In the genomic region with DNA sequence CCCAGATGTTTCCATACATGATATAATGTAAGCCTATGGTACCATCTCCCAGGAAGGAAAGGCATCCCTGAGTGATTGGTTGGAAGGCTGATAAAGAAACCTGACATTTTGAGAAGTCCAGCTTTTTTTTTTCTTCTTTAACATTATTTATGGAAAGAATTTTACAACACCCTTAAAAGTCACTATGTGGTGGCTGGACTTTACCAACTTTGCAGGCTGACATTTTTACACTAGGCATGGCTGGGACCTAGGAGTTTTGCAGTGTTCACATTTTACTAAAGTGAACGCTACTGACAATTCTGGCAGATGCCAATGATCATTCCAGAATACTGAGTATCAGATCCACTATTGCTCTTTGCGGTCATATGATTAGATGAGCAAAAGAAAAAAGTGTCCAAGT, we compare ENCODE assay signal across 26 cellular contexts.
DNase-seq lines count a peak whose midpoint lies in the region; ATAC-seq, FAIRE-seq and TF ChIP-seq lines count a peak whose summit lies in the region.
"Had no signal": no experiment of that assay in that cellular context is flagged by ENCODE, and none has a peak within 500 bp of the region (broad histone marks: within the 10 kb centered on the region; RNA-seq: fewer than 3 reads in every experiment).

No MANE protein-coding gene starts in this region.

- DNase-seq in GM23248 (peak; percentile 40), SK-N-MC (ENCODE audit: low read depth, low spot score) (no peak), foreskin keratinocyte (no peak), esophagus squamous epithelium (lab: John Stamatoyannopoulos, UW) (no peak), MG63 (no peak), urothelium cell line (ENCODE audit: low spot score) (no peak), retina (no peak)
- DNase-seq: activated CD4-positive, alpha-beta T cell treated with anti-CD3 and anti-CD28 coated beads, Interleukin-2, amount 50 U/mL, for 1 hour; activated naive CD4-positive, alpha-beta T cell treated with anti-CD3 and anti-CD28 coated beads, Interleukin-2, amount 50 U/mL, for 16 hours; anterior cingulate cortex; CD4-positive, CD25-positive, alpha-beta regulatory T cell; immature natural killer cell; left ventricle myocardium superior; NCI-H1092; NCI-H187 treated with DMSO at 0.1 percent for 48 hours; NCI-H526; RPMI8226; T1000 had no signal

- TF ChIP-seq POLR2A in esophagus squamous epithelium (IDR thresholded peaks at IDR 0.05): no peak

- H3K4me3 ChIP-seq in GM23248 (peak overlapping the region; percentile 23), SK-N-MC (peak overlapping the region; percentile 58), skeletal muscle satellite cell (ENCODE audit: low read length) (no peak overlapping the region), esophagus squamous epithelium (no peak overlapping the region), MG63 (no peak overlapping the region)
- H3K4me3 ChIP-seq: prostate gland, skin epidermis had no signal

- intact Hi-C loops in esophagus squamous epithelium (cut with DNase I): no loop called here

- ATAC-seq in foreskin keratinocyte: no peak
- ATAC-seq: HCT116; HepG2; left ventricle myocardium superior; stimulated activated effector memory CD8-positive, alpha-beta T cell treated with anti-CD3 and anti-CD28 coated beads, Interleukin-12 subunit alpha, Interleukin-12 subunit beta, amount 100 ng/mL, for 72 hours had no signal

- no peaks in the 10 kb centered on the region for H3K79me2 ChIP-seq in GM23248 (ENCODE audit: insufficient read depth)

- H3K4me1 ChIP-seq in GM23248 (ENCODE audit: insufficient read depth): peaks cover 53% of the 10 kb centered on the region
- H3K4me1 ChIP-seq in foreskin keratinocyte: peaks cover 23% of the 10 kb centered on the region
- H3K4me1 ChIP-seq in skeletal muscle satellite cell (ENCODE audit: control insufficient read depth, insufficient read depth, low read length): peaks cover 26% of the 10 kb centered on the region
- H3K4me1 ChIP-seq in esophagus squamous epithelium: peaks cover 0 to 38% (median 7%) of the 10 kb centered on the region in 3 donors
- H3K4me1 ChIP-seq: prostate gland had no signal

- WGBS in GM23248 (ENCODE audit: low coverage in 1 of 2, low lambda C conversion rate in 2 of 2, missing lambda C conversion rate in 2 of 2), 2 experiments: 15 to 41% methylated on average over 2 of the region's 2 CpGs
- whole genome bisulfite sequencing in esophagus squamous epithelium, 2 donors: 80 to 92% methylated on average over 2 of the region's 2 CpGs

- H3K9me3 ChIP-seq in GM23248 (ENCODE audit: low read depth): no peaks in the 10 kb centered on the region
- H3K9me3 ChIP-seq in SK-N-MC (ENCODE audit: low read depth, low read length): no peaks in the 10 kb centered on the region
- no peaks in the 10 kb centered on the region for H3K9me3 ChIP-seq in skeletal muscle satellite cell (replicated peaks; ENCODE audit: low read length)
- H3K9me3 ChIP-seq in esophagus squamous epithelium: no peaks in the 10 kb centered on the region
- no peaks in the 10 kb centered on the region for H3K9me3 ChIP-seq in MG63
- H3K9me3 ChIP-seq: prostate gland had no signal

- peak overlapping the region; percentile 45 for H3K27ac ChIP-seq in GM23248
- H3K27ac ChIP-seq in SK-N-MC: peak overlapping the region; percentile 76; the same call in 1 of the 2 replicates
- peak overlapping the region; percentile 17 for H3K27ac ChIP-seq in foreskin keratinocyte
- H3K27ac ChIP-seq in esophagus squamous epithelium: no peak overlapping the region
- H3K27ac ChIP-seq: HL-60, prostate gland had no signal

- H3K27me3 ChIP-seq in GM23248 (replicated peaks; ENCODE audit: insufficient read depth) (no peaks in the 10 kb centered on the region), foreskin keratinocyte (no peaks in the 10 kb centered on the region), skeletal muscle satellite cell (ENCODE audit: control insufficient read depth, insufficient read depth, low read length) (no peaks in the 10 kb centered on the region), esophagus squamous epithelium (no peaks in the 10 kb centered on the region), MG63 (no peaks in the 10 kb centered on the region)

- peak overlapping the region; percentile 9; the same call in 1 of the 2 replicates for H2AFZ ChIP-seq in GM23248

- no peaks in the 10 kb centered on the region for H4K20me1 ChIP-seq in GM23248 (ENCODE audit: insufficient read depth)

- H3K4me2 ChIP-seq in GM23248 (ENCODE audit: unreplicated experiment) (peak overlapping the region; percentile 63), skeletal muscle satellite cell (ENCODE audit: low read length) (peak overlapping the region; percentile 62)

- TF ChIP-seq CTCF in foreskin keratinocyte (conservative IDR thresholded peaks at IDR 0.05): no peak
- TF ChIP-seq CTCF in esophagus squamous epithelium (IDR thresholded peaks at IDR 0.05): no peak

- peaks cover 41% of the 10 kb centered on the region for H3F3A ChIP-seq in GM23248 (ENCODE audit: insufficient read depth)

- H3K9ac ChIP-seq in GM23248 (peak overlapping the region; percentile 9), SK-N-MC (ENCODE audit: insufficient read length) (no peak overlapping the region), skeletal muscle satellite cell (ENCODE audit: low read depth, low read length) (no peak overlapping the region)

- FAIRE-seq in urothelium cell line (lab: Jason Lieb, UNC): no peak
- FAIRE-seq: GM19239, HepG2 had no signal

- in situ Hi-C loops in GM23248 (cut with MboI): no loop called here

- H3K36me3 ChIP-seq in GM23248 (ENCODE audit: low read depth) (no peaks in the 10 kb centered on the region), SK-N-MC (ENCODE audit: insufficient read depth, low read length) (no peaks in the 10 kb centered on the region), skeletal muscle satellite cell (ENCODE audit: insufficient read depth, low read length) (no peaks in the 10 kb centered on the region), esophagus squamous epithelium (peaks cover 0 to 17% (median 0%) of the 10 kb centered on the region in 3 donors), MG63 (no peaks in the 10 kb centered on the region; the same call in 1 of the 2 replicates)
- H3K36me3 ChIP-seq: prostate gland had no signal

- H3K9me2 ChIP-seq in GM23248 (ENCODE audit: insufficient read depth): no peaks in the 10 kb centered on the region

Comparison
In these comparisons a context has a peak if more than half of its experiments do, and no peak if none do; other contexts are left out.
1. H3K27ac ChIP-seq: peak in GM23248 (single experiment), SK-N-MC (single experiment) and foreskin keratinocyte (single experiment); none in esophagus squamous epithelium (0 of 4).
2. H3K4me3 ChIP-seq: peak in GM23248 (single experiment) and SK-N-MC (single experiment); none in skeletal muscle satellite cell (single experiment), esophagus squamous epithelium (0 of 4) and MG63 (single experiment).